ENCODE assay signal across 23 cellular contexts in genomic region chr7:111510584-111511378, GRCh38.
"Had no signal": no experiment of that assay in that cellular context is flagged by ENCODE, and none has a peak within 500 bp of the region (broad histone marks: within the 10 kb centered on the region; RNA-seq: fewer than 3 reads in every experiment).

No MANE protein-coding gene starts in this region.

- DNase-seq: activated B cell treated with CpG ODN at 0.5 μM for 24 hours; activated CD4-positive, alpha-beta T cell treated with anti-CD3 and anti-CD28 coated beads, Interleukin-2, amount 10 ng/mL, durations not matched to agents 24 days and 14 days; activated CD8-positive, alpha-beta T cell treated with anti-CD3 and anti-CD28 coated beads for 36 hours; activated naive CD4-positive, alpha-beta T cell treated with anti-CD3 and anti-CD28 coated beads for 36 hours; activated naive CD8-positive, alpha-beta T cell treated with anti-CD3 and anti-CD28 coated beads, Interleukin-2, amount 50 U/mL, for 24 hours; activated T-cell treated with anti-CD3 and anti-CD28 coated beads, Interleukin-2, amount 50 U/mL, for 4 hours; effector CD8-positive, alpha-beta T cell; islet precursor cell; ovary; right lobe of liver; small intestine; stimulated activated CD4-positive, alpha-beta T cell treated with anti-CD3 and anti-CD28 coated beads, Interleukin-15, amount 100 ng/mL, for 24 hours; stimulated activated CD4-positive, alpha-beta T cell treated with anti-CD3 and anti-CD28 coated beads, Interleukin-2, amount 100 ng/mL, for 48 hours; stomach; trophoblast cell had no signal

- H3K79me2 ChIP-seq: hepatocyte had no signal

- H3K4me1 Mint-ChIP-seq: activated CD4-positive, alpha-beta T cell treated with anti-CD3 and anti-CD28 coated beads, Interleukin-2, amount 10 ng/mL, durations not matched to agents 24 days and 14 days; neural progenitor cell had no signal

- H2AFZ ChIP-seq: hepatocyte, neural progenitor cell had no signal

- H3K4me2 ChIP-seq: hepatocyte, neural progenitor cell had no signal

- H3K9me3 ChIP-seq: ovary, right lobe of liver, stomach, vagina had no signal

- H3K4me1 ChIP-seq: neural progenitor cell, right lobe of liver, stomach, vagina had no signal

- H3K27me3 Mint-ChIP-seq: activated B cell treated with CpG ODN at 0.5 μM for 24 hours; activated CD4-positive, alpha-beta T cell treated with anti-CD3 and anti-CD28 coated beads, Interleukin-2, amount 10 ng/mL, durations not matched to agents 24 days and 14 days; activated CD8-positive, alpha-beta T cell treated with anti-CD3 and anti-CD28 coated beads for 36 hours; activated naive CD8-positive, alpha-beta T cell treated with anti-CD3 and anti-CD28 coated beads, Interleukin-2, amount 50 U/mL, for 24 hours; memory B cell had no signal

- H3K36me3 ChIP-seq: neural progenitor cell, ovary, right lobe of liver, stomach, vagina had no signal

- H3K27me3 ChIP-seq: hepatocyte, neural progenitor cell, ovary, right lobe of liver, stomach, vagina had no signal

- H3K27ac Mint-ChIP-seq: activated B cell treated with CpG ODN at 0.5 μM for 24 hours; activated CD4-positive, alpha-beta T cell treated with anti-CD3 and anti-CD28 coated beads, Interleukin-2, amount 10 ng/mL, durations not matched to agents 24 days and 14 days; activated CD8-positive, alpha-beta T cell treated with anti-CD3 and anti-CD28 coated beads for 36 hours; activated naive CD4-positive, alpha-beta T cell treated with anti-CD3 and anti-CD28 coated beads for 36 hours; activated naive CD8-positive, alpha-beta T cell treated with anti-CD3 and anti-CD28 coated beads, Interleukin-2, amount 50 U/mL, for 24 hours; memory B cell; neural progenitor cell; T-helper 2 cell treated with Interferon-gamma antibody and Interleukin-4, amounts not matched to agents 5 μg/mL and 100 μg/mL, for 36 hours had no signal

- ATAC-seq: activated CD8-positive, alpha-beta T cell treated with anti-CD3 and anti-CD28 coated beads for 36 hours; activated naive CD8-positive, alpha-beta T cell treated with anti-CD3 and anti-CD28 coated beads, Interleukin-2, amount 50 U/mL, for 24 hours; activated T-cell treated with anti-CD3 and anti-CD28 coated beads, Interleukin-2, amount 50 U/mL, for 4 hours; left lobe of liver; right lobe of liver had no signal

- H3K4me3 ChIP-seq: hepatocyte, neural progenitor cell, ovary, right lobe of liver, stomach, vagina had no signal

- H3K36me3 Mint-ChIP-seq: neural progenitor cell had no signal

- FAIRE-seq: astrocyte, small intestine had no signal

- H3K27ac ChIP-seq: epithelial cell of prostate, hepatocyte, neural progenitor cell, ovary, right lobe of liver, stomach, vagina had no signal

- H3K9me3 Mint-ChIP-seq: activated B cell treated with CpG ODN at 0.5 μM for 24 hours; memory B cell; T-helper 2 cell treated with Interferon-gamma antibody and Interleukin-4, amounts not matched to agents 5 μg/mL and 100 μg/mL, for 36 hours had no signal

- H3K4me3 Mint-ChIP-seq: activated B cell treated with CpG ODN at 0.5 μM for 24 hours; activated CD4-positive, alpha-beta T cell treated with anti-CD3 and anti-CD28 coated beads, Interleukin-2, amount 10 ng/mL, durations not matched to agents 24 days and 14 days; activated CD8-positive, alpha-beta T cell treated with anti-CD3 and anti-CD28 coated beads for 36 hours; activated naive CD4-positive, alpha-beta T cell treated with anti-CD3 and anti-CD28 coated beads for 36 hours; activated naive CD8-positive, alpha-beta T cell treated with anti-CD3 and anti-CD28 coated beads, Interleukin-2, amount 50 U/mL, for 24 hours; activated T-cell treated with anti-CD3 and anti-CD28 coated beads, Interleukin-2, amount 50 U/mL, for 4 hours; memory B cell; neural progenitor cell; T-helper 2 cell treated with Interferon-gamma antibody and Interleukin-4, amounts not matched to agents 5 μg/mL and 100 μg/mL, for 36 hours had no signal

- H3K9ac ChIP-seq: neural progenitor cell had no signal
